Comparison of ENCODE assay signal across 12 cellular contexts in genomic region chr1:31559715-31560114, GRCh38. TPM values are rescaled to one million over a fixed set of nuclear protein-coding genes. Genes with fewer than 3 reads are reported as not detected.
"Had no signal": no experiment of that assay in that cellular context is flagged by ENCODE, and none has a peak within 500 bp of the region (broad histone marks: within the 10 kb centered on the region; RNA-seq: fewer than 3 reads in every experiment).

No MANE protein-coding gene starts in this region.

- H3K9ac ChIP-seq: GM23248 had no signal

- ATAC-seq: GM23338, HCT116 had no signal

- H3K4me1 ChIP-seq: HAP-1 had no signal

- H3K4me2 ChIP-seq: GM23338 had no signal

- DNase-seq: GM23248, GOT3, H7, H9, HCEC 1CT, HFFc6 had no signal

- H3K36me3 ChIP-seq: HAP-1 had no signal

- H3K27ac ChIP-seq: GM23248 had no signal

- H3K4me3 ChIP-seq: GM23248, GM23338, HAP-1 had no signal

- H3K9me3 Mint-ChIP-seq: H9 had no signal

- FAIRE-seq: H1, H54 had no signal

- H3K4me3 Mint-ChIP-seq: GM23338, H9, HFFc6 had no signal

- H3K9me3 ChIP-seq: HAP-1 had no signal

- H3K27ac Mint-ChIP-seq: GM23338, H9, HFFc6 had no signal

- H2AFZ ChIP-seq: GM23248, GM23338 had no signal

RNA-seq across cellular contexts. Expression of gene HCRTR1, which starts 57.8 kb away (rescaled TPM):
- total RNA-seq: GM23248, H4, H7, H9, HFFc6 had no signal
- polyA plus RNA-seq: GM23248 had no signal
